In genomic region chr7:107563761-107564552, GRCh38 we compare ENCODE assay signal across 8 cellular contexts. TPM values are rescaled to one million over a fixed set of nuclear protein-coding genes. Genes with fewer than 3 reads are reported as not detected.
A peak's percentile ranks its signal among the peaks of the same experiment; 100 is the strongest.
DNase-seq lines count a peak whose midpoint lies in the region; ATAC-seq and TF ChIP-seq lines count a peak whose summit lies in the region.

COG5 (minus strand) TSS chr7:107563920; CDS start chr7:107563896, 24 bp downstream.
DUS4L (plus strand) TSS chr7:107563971; CDS start chr7:107567071, 3,100 bp downstream.

- H3K4ac ChIP-seq in trophoblast cell (ENCODE audit: low read depth, low read length) = peak within 1 kb of the TSS; percentile 59

- H3K9me2 ChIP-seq in SU-DHL-6 (replicated peaks; ENCODE audit: insufficient read depth, low read length) = no peaks in the 10 kb centered on the region

- TF ChIP-seq CTCF in HFF-Myc (IDR thresholded peaks at IDR 0.05; ENCODE audit: low read depth, low read length, missing control alignments) = no peak
- TF ChIP-seq CTCF in SU-DHL-6 (IDR thresholded peaks at IDR 0.05; ENCODE audit: insufficient read depth, low read length, poor library complexity, severe bottlenecking) = no peak
- no peak for TF ChIP-seq CTCF in tibial nerve (IDR thresholded peaks at IDR 0.05)

- H3K4me3 ChIP-seq in HFF-Myc (replicated peaks; ENCODE audit: low read depth, low read length) (peak within 1 kb of the TSS; percentile 75), SU-DHL-6 (ENCODE audit: insufficient read depth, low read length, poor library complexity, severe bottlenecking) (peak within 1 kb of the TSS; percentile 78), trophoblast cell (ENCODE audit: low read depth, low read length) (peak within 1 kb of the TSS; percentile 97), tibial nerve (peak within 1 kb of the TSS; percentile 65 to 98 (median 82))

- intact Hi-C loops in Right ventricle myocardium superior (cut with DNase I) = loop anchor here (10.0 kb wide), 1 partner anchor 161 kb away; no protein-coding TSS in a partner anchor

- peak within 1 kb of the TSS; percentile 38 for H3K27ac ChIP-seq in SU-DHL-6 (ENCODE audit: low read depth, low read length)
- H3K27ac ChIP-seq in trophoblast cell (ENCODE audit: low read depth, low read length) = peak within 1 kb of the TSS; percentile 30
- peak within 1 kb of the TSS; percentile 82 to 98 (median 96) for H3K27ac ChIP-seq in tibial nerve

- peak within 1 kb of the TSS; percentile 2 for H2BK5ac ChIP-seq in trophoblast cell (ENCODE audit: low read depth, low read length, poor library complexity)

- peak; percentile 95 for TF ChIP-seq POLR2A in GM10847 (IDR thresholded peaks at IDR 0.05; ENCODE audit: extremely low read depth, insufficient read length)
- peak; percentile 59 to 62 for TF ChIP-seq POLR2A in tibial nerve (IDR thresholded peaks at IDR 0.05)

- H2AFZ ChIP-seq in SU-DHL-6 (ENCODE audit: low read depth, low read length, severe bottlenecking) = peak within 1 kb of the TSS; percentile 78
- H2AFZ ChIP-seq in trophoblast cell (ENCODE audit: insufficient read depth, low read length, poor library complexity) = peak within 1 kb of the TSS; percentile 76

- H2BK120ac ChIP-seq in trophoblast cell (ENCODE audit: insufficient read depth, low read length, poor library complexity) = peak within 1 kb of the TSS; percentile 28

- H3K79me1 ChIP-seq in trophoblast cell (ENCODE audit: low read length) = peaks cover 6% of the 10 kb centered on the region

- ATAC-seq in Right ventricle myocardium superior (ENCODE audit: poor library complexity) = peak; percentile 98

- H3K23ac ChIP-seq in trophoblast cell (ENCODE audit: low read length) = no peak within 1 kb of the TSS

- no peaks in the 10 kb centered on the region for H3K9me3 ChIP-seq in SU-DHL-6 (ENCODE audit: insufficient read depth, low read length)
- H3K9me3 ChIP-seq in trophoblast cell (ENCODE audit: insufficient read depth, low read depth, low read length) = no peaks in the 10 kb centered on the region
- H3K9me3 ChIP-seq in tibial nerve = no peaks in the 10 kb centered on the region

- no CpG with 5 or more reads among the region's 55 CpGs for WGBS in trophoblast cell (ENCODE audit: extremely low coverage, insufficient coverage, insufficient read length)
- WGBS in tibial nerve, 2 donors = 0 to 1% methylated on average over 21 to 33 of the region's 55 CpGs

- H3F3A ChIP-seq in SU-DHL-6 (ENCODE audit: insufficient read depth) = no peaks in the 10 kb centered on the region

- peak within 1 kb of the TSS; percentile 71 for H4K12ac ChIP-seq in trophoblast cell (ENCODE audit: low read depth, low read length)

- H4K8ac ChIP-seq in trophoblast cell (ENCODE audit: low read depth, low read length) = peak within 1 kb of the TSS; percentile 96

- H3K4me2 ChIP-seq in SU-DHL-6 (ENCODE audit: low read depth, low read length, poor library complexity, severe bottlenecking) = peak within 1 kb of the TSS; percentile 77
- peak within 1 kb of the TSS; percentile 91 for H3K4me2 ChIP-seq in trophoblast cell (ENCODE audit: low read length)

- peak within 1 kb of the TSS; percentile 1 for H2AK5ac ChIP-seq in trophoblast cell (ENCODE audit: low read length)

- no peaks in the 10 kb centered on the region for H4K20me1 ChIP-seq in SU-DHL-6 (ENCODE audit: low read depth, low read length)

- H3K18ac ChIP-seq in trophoblast cell (ENCODE audit: low read length) = peak within 1 kb of the TSS; percentile 80

- H3K9ac ChIP-seq in SU-DHL-6 (ENCODE audit: low read length) (peak within 1 kb of the TSS; percentile 81), trophoblast cell (ENCODE audit: low read length) (peak within 1 kb of the TSS; percentile 95)

- peak within 1 kb of the TSS; percentile 73 for H4K91ac ChIP-seq in trophoblast cell (ENCODE audit: low read depth, low read length)

- H3K36me3 ChIP-seq in SU-DHL-6 (ENCODE audit: low read length) = 0 out of 2 replicates have a peak, but pooled peaks cover 4% of the 10 kb centered on the region
- no peaks in the 10 kb centered on the region for H3K36me3 ChIP-seq in trophoblast cell (ENCODE audit: control insufficient read depth in 1 of 2, insufficient read depth in 2 of 2, low read length in 2 of 2)
- no peaks in the 10 kb centered on the region for H3K36me3 ChIP-seq in tibial nerve

- H3K27me3 ChIP-seq in SU-DHL-6 (ENCODE audit: low read length) (no peaks in the 10 kb centered on the region), trophoblast cell (ENCODE audit: insufficient read depth, low read length) (no peaks in the 10 kb centered on the region), tibial nerve (no peaks in the 10 kb centered on the region)

- peak within 1 kb of the TSS; percentile 83 for H3K14ac ChIP-seq in trophoblast cell (ENCODE audit: low read length)

- H2BK12ac ChIP-seq in trophoblast cell (ENCODE audit: low read length) = no peak within 1 kb of the TSS

- H3K4me1 ChIP-seq in trophoblast cell (ENCODE audit: control insufficient read depth in 1 of 2, insufficient read depth in 2 of 2, low read length in 2 of 2) (no peaks in the 10 kb centered on the region), tibial nerve (peaks cover 0 to 57% (median 11%) of the 10 kb centered on the region in 4 donors)

- H3K79me2 ChIP-seq in SU-DHL-6 (ENCODE audit: insufficient read depth, low read length) (peaks cover 42% of the 10 kb centered on the region), trophoblast cell (ENCODE audit: control insufficient read depth, insufficient read depth, low read length, poor library complexity) (peaks cover 5% of the 10 kb centered on the region)

- DNase-seq in HFF-Myc (ENCODE audit: extremely low read depth, low read depth) = no peak
- DNase-seq in MV-4-11 (lab: John Stamatoyannopoulos, UW) = peak; percentile 63
- DNase-seq in activated naive CD8-positive, alpha-beta T cell treated with anti-CD3 and anti-CD28 coated beads, Interleukin-2, amount 50 U/mL, for 16 hours (ENCODE audit: low read depth, low spot score) = peak; percentile 72
- peak; percentile 90 for DNase-seq in Right ventricle myocardium superior
- peak; percentile 75 to 84 for DNase-seq in trophoblast cell
- DNase-seq in tibial nerve (ENCODE audit: low spot score in 2 of 2) = peak; percentile 74 to 80

- TF ChIP-seq EP300 in tibial nerve (IDR thresholded peaks at IDR 0.05) = peak; percentile 76 to 94

RNA-seq across cellular contexts. Expression of gene COG5, which starts in this region (rescaled TPM):
- total RNA-seq in Right ventricle myocardium superior (49.2 TPM), tibial nerve (10 to 100 TPM; 26.7 to 35.7 (median 32.6) TPM)
- 14.5 and 16.5 TPM in 2 replicates for polyA plus RNA-seq in trophoblast cell (2013)

RNA-seq across cellular contexts. Expression of gene DUS4L, which starts in this region (rescaled TPM):
- total RNA-seq in Right ventricle myocardium superior (9.4 TPM), tibial nerve (10 to 100 TPM in 1 of 4 donors, 1 to 10 TPM in 3; 5.3 to 10.2 (median 8.5) TPM)
- polyA plus RNA-seq in trophoblast cell (2013) = 5.5 and 5.7 TPM in 2 replicates

Comparison
In these comparisons a context has a peak if more than half of its experiments do, and no peak if none do; other contexts are left out.
1. H3K27ac ChIP-seq: peak in every context shown above with its lines; median percentile 96 in tibial nerve; 38 in SU-DHL-6; 30 in trophoblast cell.